Comparison of ENCODE assay signal across 8 cellular contexts in the genomic region with DNA sequence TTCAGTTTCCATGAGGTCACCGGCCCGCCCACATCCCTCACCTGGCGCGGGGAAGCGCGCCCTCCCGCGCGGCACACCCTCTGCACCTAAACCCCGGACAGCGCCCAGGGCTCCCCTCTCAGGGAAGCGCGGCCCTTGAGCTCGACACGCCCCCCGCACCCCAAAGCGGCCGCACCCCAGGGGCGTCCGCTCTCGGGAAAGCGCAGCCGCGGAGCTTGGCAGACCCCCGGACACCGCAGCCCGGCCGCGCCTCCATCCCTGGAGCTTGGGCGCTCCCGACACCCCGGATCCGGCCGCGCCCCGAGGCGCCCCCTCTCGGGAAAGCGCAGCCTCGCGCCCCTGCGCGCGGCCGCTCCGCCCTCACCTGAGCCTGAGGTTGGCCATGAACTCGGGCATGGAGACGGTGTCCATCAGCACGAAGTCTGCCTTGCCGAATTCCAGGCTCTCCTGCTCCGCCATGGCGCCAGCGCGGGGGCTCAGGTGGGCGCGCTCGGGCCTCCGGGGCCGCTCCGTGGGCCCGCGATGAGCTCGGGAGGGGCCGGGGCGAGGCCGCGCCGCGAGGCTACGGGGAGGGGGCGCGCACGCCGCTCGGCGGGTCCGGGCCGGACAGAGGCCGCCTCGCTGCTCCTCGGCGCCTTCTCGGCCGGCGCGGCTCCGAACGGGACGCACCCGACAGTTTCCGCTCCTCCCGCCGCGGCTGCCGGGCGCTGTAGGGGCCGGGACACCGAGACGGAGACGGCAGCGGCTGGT. TPM values are rescaled to one million over a fixed set of nuclear protein-coding genes. Genes with fewer than 3 reads are reported as not detected.
DNase-seq lines count a peak whose midpoint lies in the region; ATAC-seq, FAIRE-seq and TF ChIP-seq lines count a peak whose summit lies in the region.

Gene MYO1D, minus strand, starts transcription at position 711 of the 750 bp plus-strand sequence. Its CDS starts 252 bp downstream, at position 459.

- H3K27ac ChIP-seq in A549 (peak within 1 kb of the TSS; percentile 66 to 88), OCI-LY7 (ENCODE audit: low read depth, low read length, poor library complexity, severe bottlenecking) (no peak within 1 kb of the TSS), ovary (peak within 1 kb of the TSS; percentile 95 to 96), thoracic aorta (peak within 1 kb of the TSS; percentile 95 to 98)

- TF ChIP-seq EP300 in A549 (IDR thresholded peaks at IDR 0.05) = no peak
- no peak for TF ChIP-seq EP300 in ovary (IDR thresholded peaks at IDR 0.05)

- H3K36me3 ChIP-seq in OCI-LY7 (ENCODE audit: insufficient read depth, low read length) (no peaks in the 10 kb centered on the region), ovary (no peaks in the 10 kb centered on the region), thoracic aorta (no peaks in the 10 kb centered on the region)

- no peak for FAIRE-seq in A549 (lab: Jason Lieb, UNC)

- BruUV-seq in OCI-LY7 (replicated peaks; lab: Mats Ljungman, UMichigan) = no TSS peak

- H3K4me3 ChIP-seq in A549 = peak within 1 kb of the TSS; percentile 77
- peak within 1 kb of the TSS; percentile 67 for H3K4me3 ChIP-seq in OCI-LY7 (ENCODE audit: low read depth, low read length, poor library complexity, severe bottlenecking)
- peak within 1 kb of the TSS; percentile 88 for H3K4me3 ChIP-seq in ovary
- peak within 1 kb of the TSS; percentile 95 for H3K4me3 ChIP-seq in thoracic aorta

- H3K9me3 ChIP-seq in A549 (no peaks in the 10 kb centered on the region), OCI-LY7 (ENCODE audit: low read length) (no peaks in the 10 kb centered on the region), ovary (no peaks in the 10 kb centered on the region), thoracic aorta (no peaks in the 10 kb centered on the region)

- TF ChIP-seq CTCF in A549 (IDR thresholded peaks at IDR 0.05) (no peak; the same call in 2 of the 3 replicates), OCI-LY7 (conservative IDR thresholded peaks at IDR 0.05; ENCODE audit: low read length) (peak; percentile 60), ovary (IDR thresholded peaks at IDR 0.05) (peak; percentile 17 to 58 (median 52)), thoracic aorta (IDR thresholded peaks at IDR 0.05) (peak; percentile 39)

- H3K9me2 ChIP-seq in OCI-LY7 (ENCODE audit: insufficient read depth, low read length) = no peaks in the 10 kb centered on the region

- intact Hi-C loops in OCI-LY7 (cut with micrococcal nuclease; ENCODE audit: unreplicated experiment) = loop anchor here (2.0 kb wide), 1 partner anchor 94 kb away; no protein-coding TSS in a partner anchor
- intact Hi-C loops in ovary (cut with DNase I) = loop anchor here (2.0 to 10.0 kb wide), 6 partner anchors 52 to 389 kb away; partner anchors contain the start of genes CDK5R1 (in 1 of the 4) and SPACA3 (in 1 of the 4)

- TF ChIP-seq POLR2A in A549 (IDR thresholded peaks at IDR 0.05; ENCODE audit: low read length) (peak; percentile 47), ovary (IDR thresholded peaks at IDR 0.05) (peak; percentile 75)

- CTCF ChIA-PET in A549 (lab: Yijun Ruan, JAX) (interaction anchor here (0.5 to 12.1 kb wide), 61 partner anchors 9 to 1138 kb away, joined by 3 to 205 read pairs (median 5); partner anchors contain the start of gene ASIC2), OCI-LY7 (lab: Charles Lee; ENCODE audit: unreplicated experiment) (interaction anchor here (1.1 kb wide), 1 partner anchor 18 kb away, joined by 4 read pairs; no protein-coding TSS in a partner anchor)

- peak; percentile 77 to 82 for ATAC-seq in A549
- peak; percentile 33 for ATAC-seq in GM18861 (IDR thresholded peaks at IDR 0.05; ENCODE audit: unreplicated experiment)
- ATAC-seq in HG03097 (IDR thresholded peaks at IDR 0.05; ENCODE audit: low FRiP score, unreplicated experiment) = peak; percentile 46
- peak; percentile 13 for ATAC-seq in thoracic aorta (ENCODE audit: insufficient number of reproducible peaks, low FRiP score, low read depth)

- no peaks in the 10 kb centered on the region for H4K20me1 ChIP-seq in OCI-LY7 (ENCODE audit: insufficient read depth, low read length)

- DNase-seq in A549 (ENCODE audit: low read depth in 1 of 2, low spot score in 1 of 2) (peak; percentile 35 to 48), OCI-LY7 (ENCODE audit: low spot score) (peak; percentile 10), glomerular endothelial cell (ENCODE audit: extremely low read depth, low read depth, low spot score) (no peak), ovary (peak; percentile 57 to 79 (median 74)), thoracic aorta (ENCODE audit: low spot score) (no peak)
- DNase-seq in activated effector memory CD4-positive, alpha-beta T cell treated with Interleukin-2 at 50 U/mL for 16 hours = peak; percentile 49

- H3K4me1 ChIP-seq in A549 (peaks cover 9% of the 10 kb centered on the region; the same call in 1 of the 3 replicates), OCI-LY7 (ENCODE audit: insufficient read depth, low read length, poor library complexity, severe bottlenecking) (no peaks in the 10 kb centered on the region), ovary (ENCODE audit: insufficient read depth) (peaks cover 4% of the 10 kb centered on the region), thoracic aorta (ENCODE audit: control insufficient read depth in 1 of 2, low read depth in 2 of 2) (peaks cover 20 to 54% of the 10 kb centered on the region in 2 donors)

- H3K27me3 ChIP-seq in ovary = no peaks in the 10 kb centered on the region
- no peaks in the 10 kb centered on the region for H3K27me3 ChIP-seq in thoracic aorta (replicated peaks; ENCODE audit: insufficient read depth)

- POLR2A ChIA-PET in A549 (lab: Yijun Ruan, JAX) (interaction anchor here (0.7 to 1.6 kb wide), 2 partner anchors 94 to 432 kb away, joined by 3 to 11 read pairs; partner anchors contain the start of gene PSMD11), OCI-LY7 (lab: Charles Lee) (interaction anchor here (0.5 kb wide), 1 partner anchor 571 kb away, joined by 6 read pairs; no protein-coding TSS in a partner anchor)

- WGBS in A549 (ENCODE audit: missing lambda C conversion rate) = under 1% methylated on average over 26 of the region's 101 CpGs
- 1% methylated on average over 35 to 101 of the region's 101 CpGs for WGBS in ovary, 3 donors

- H3K79me2 ChIP-seq in OCI-LY7 (ENCODE audit: insufficient read depth, low read depth, low read length) = no peaks in the 10 kb centered on the region

- H3K4me2 ChIP-seq in A549 (peak within 1 kb of the TSS; percentile 88), OCI-LY7 (ENCODE audit: low read length) (peak within 1 kb of the TSS; percentile 79)

- 0 out of 5 replicates have a peak, but pooled peaks of 1 of the 2 experiments have one; percentile 26 for TF ChIP-seq RAD21 in A549 (conservative IDR thresholded peaks at IDR 0.05 in 1 of 2, IDR thresholded peaks at IDR 0.05 in 1 of 2)

- H2AFZ ChIP-seq in OCI-LY7 (ENCODE audit: low read length) = peak within 1 kb of the TSS; percentile 72

TF ChIP-seq in A549, 52 proteins besides CTCF, POLR2A, EP300 and RAD21 (continues in another document):
- TF ChIP-seq ZC3H11A (IDR thresholded peaks at IDR 0.05) (no peak), ZNF302 (CRISPR knock-in tag; IDR thresholded peaks at IDR 0.05) (no peak), BHLHE40 (IDR thresholded peaks at IDR 0.05; ENCODE audit: low read depth, low read length) (no peak), EHMT2 (IDR thresholded peaks at IDR 0.05; ENCODE audit: low read depth) (no peak), FOSB (CRISPR knock-in tag; IDR thresholded peaks at IDR 0.05) (no peak), RNF2 (IDR thresholded peaks at IDR 0.05; ENCODE audit: borderline replicate concordance, low read depth) (peak; percentile 82; the same call in 1 of the 2 replicates), HOXA7 (CRISPR knock-in tag; IDR thresholded peaks at IDR 0.05) (no peak), KDM5A (IDR thresholded peaks at IDR 0.05) (no peak), MAFK (IDR thresholded peaks at IDR 0.05; ENCODE audit: partially characterized antibody) (no peak), MYC (IDR thresholded peaks at IDR 0.05; ENCODE audit: borderline replicate concordance, low read length) (no peak), JUN (IDR thresholded peaks at IDR 0.05) (0 out of 5 replicates have a peak, but pooled peaks of 1 of the 2 experiments have one; percentile 37)
- TF ChIP-seq, protein P1, sequence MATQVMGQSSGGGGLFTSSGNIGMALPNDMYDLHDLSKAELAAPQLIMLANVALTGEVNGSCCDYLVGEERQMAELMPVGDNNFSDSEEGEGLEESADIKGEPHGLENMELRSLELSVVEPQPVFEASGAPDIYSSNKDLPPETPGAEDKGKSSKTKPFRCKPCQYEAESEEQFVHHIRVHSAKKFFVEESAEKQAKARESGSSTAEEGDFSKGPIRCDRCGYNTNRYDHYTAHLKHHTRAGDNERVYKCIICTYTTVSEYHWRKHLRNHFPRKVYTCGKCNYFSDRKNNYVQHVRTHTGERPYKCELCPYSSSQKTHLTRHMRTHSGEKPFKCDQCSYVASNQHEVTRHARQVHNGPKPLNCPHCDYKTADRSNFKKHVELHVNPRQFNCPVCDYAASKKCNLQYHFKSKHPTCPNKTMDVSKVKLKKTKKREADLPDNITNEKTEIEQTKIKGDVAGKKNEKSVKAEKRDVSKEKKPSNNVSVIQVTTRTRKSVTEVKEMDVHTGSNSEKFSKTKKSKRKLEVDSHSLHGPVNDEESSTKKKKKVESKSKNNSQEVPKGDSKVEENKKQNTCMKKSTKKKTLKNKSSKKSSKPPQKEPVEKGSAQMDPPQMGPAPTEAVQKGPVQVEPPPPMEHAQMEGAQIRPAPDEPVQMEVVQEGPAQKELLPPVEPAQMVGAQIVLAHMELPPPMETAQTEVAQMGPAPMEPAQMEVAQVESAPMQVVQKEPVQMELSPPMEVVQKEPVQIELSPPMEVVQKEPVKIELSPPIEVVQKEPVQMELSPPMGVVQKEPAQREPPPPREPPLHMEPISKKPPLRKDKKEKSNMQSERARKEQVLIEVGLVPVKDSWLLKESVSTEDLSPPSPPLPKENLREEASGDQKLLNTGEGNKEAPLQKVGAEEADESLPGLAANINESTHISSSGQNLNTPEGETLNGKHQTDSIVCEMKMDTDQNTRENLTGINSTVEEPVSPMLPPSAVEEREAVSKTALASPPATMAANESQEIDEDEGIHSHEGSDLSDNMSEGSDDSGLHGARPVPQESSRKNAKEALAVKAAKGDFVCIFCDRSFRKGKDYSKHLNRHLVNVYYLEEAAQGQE (IDR thresholded peaks at IDR 0.05) = no peak

RNA-seq across cellular contexts. Expression of gene MYO1D, which starts in this region (rescaled TPM):
- polyA plus RNA-seq in A549 (2011; rRNA removed) = 4.2 and 5.6 TPM in 2 replicates
- polyA plus RNA-seq in A549 (2012; cell fraction: cytosol; rRNA removed) = 1.1 TPM in 2 replicates
- 1.5 and 1.7 TPM in 2 replicates for polyA plus RNA-seq in A549 (2012; cell fraction: nucleus; rRNA removed)
- 2.3 to 2.8 TPM (median 2.8 TPM) in 3 replicates for polyA plus RNA-seq in A549 (2017; fragmentation: RNase III; extraction: RNeasy Plus Mini Kit Qiagen cat#74134 plus additional on column Dnase treatment)
- polyA minus RNA-seq in A549 (2011; rRNA and poly(A)+ RNA removed) = 5.8 and 9.5 TPM in 2 replicates
- 0.09 TPM in 1 of 2 replicates, not detected in the other for total RNA-seq in OCI-LY7 (2014; rRNA removed; shearing (Covaris generic))
- total RNA-seq in OCI-LY7 (2022) = 0.20 and 0.89 TPM in 2 replicates
- total RNA-seq in glomerular endothelial cell = 64.7 and 73.7 TPM in 2 replicates
- 10 to 100 TPM; 43.0 to 57.7 (median 53.8) TPM for total RNA-seq in ovary
- polyA plus RNA-seq in ovary = 10 to 100 TPM; 20.9 to 62.2 TPM
- 100 to 1,000 TPM; 257 to 370 TPM for total RNA-seq in thoracic aorta

Comparison
In these comparisons a context has a peak if more than half of its experiments do, and no peak if none do; other contexts are left out.
1. RNA of gene MYO1D (total RNA-seq): 257 to 370 TPM in thoracic aorta, 64.7 to 73.7 TPM in glomerular endothelial cell and 43.0 to 57.7 TPM in ovary; 0.09 to 0.89 TPM in OCI-LY7; every median in the first group is over 10 times any median in the second.
2. Peak in DNase-seq, H3K4me3 ChIP-seq and H3K4me2 ChIP-seq in OCI-LY7; RNA of the gene not detected or under 1 TPM.
3. ATAC-seq: peak in every context shown above with its lines; median percentile 80 in A549; 46 in HG03097; 33 in GM18861; 13 in thoracic aorta.
4. DNase-seq: peak in A549 (2 of 2), activated effector memory CD4-positive, alpha-beta T cell treated with Interleukin-2 at 50 U/mL for 16 hours (single experiment) and ovary (5 of 5); none in glomerular endothelial cell (single experiment) and thoracic aorta (single experiment).
5. Peak in every context shown above with its lines, with median percentiles within 50 percentile points of each other: H3K4me3 ChIP-seq.